Comparison of ENCODE assay signal across 15 cellular contexts in the genomic region with DNA sequence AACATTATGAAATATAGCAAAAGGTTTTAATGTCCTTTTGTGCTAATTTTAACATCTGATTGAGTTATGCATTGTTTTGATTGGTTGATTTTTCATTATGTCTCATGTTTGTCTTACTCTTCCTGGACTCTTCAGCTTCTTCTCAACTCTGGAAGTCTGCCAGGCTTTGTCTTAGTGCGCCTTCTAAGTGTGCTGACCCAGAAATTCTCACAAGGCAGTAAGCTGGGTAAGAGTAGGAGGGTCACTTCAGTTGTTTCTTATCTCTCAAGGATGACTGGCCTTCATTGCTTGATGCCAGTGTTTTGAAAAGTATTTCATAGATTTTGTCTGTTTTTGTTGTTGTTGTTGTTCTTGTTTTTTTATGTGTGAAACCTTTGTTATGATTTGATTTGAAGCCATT.
DNase-seq lines count a peak whose midpoint lies in the region; ATAC-seq, FAIRE-seq and TF ChIP-seq lines count a peak whose summit lies in the region.
"Had no signal": no experiment of that assay in that cellular context is flagged by ENCODE, and none has a peak within 500 bp of the region (broad histone marks: within the 10 kb centered on the region; RNA-seq: fewer than 3 reads in every experiment).

No MANE protein-coding gene starts in this region.

- H3K4me3 ChIP-seq in epithelial cell of esophagus (ENCODE audit: low read length): no peak overlapping the region
- H3K4me3 ChIP-seq: coronary artery, esophagus squamous epithelium had no signal

- H3K36me3 Mint-ChIP-seq in nephron progenitor cell (ENCODE audit: low read depth): peaks cover 50% of the 10 kb centered on the region
- peaks cover 5% of the 10 kb centered on the region for H3K36me3 Mint-ChIP-seq in effector memory CD8-positive, alpha-beta T cell (ENCODE audit: insufficient read depth)

- FAIRE-seq in H54 (lab: Jason Lieb, UNC): peak; percentile 92

- TF ChIP-seq CTCF in epithelial cell of esophagus (IDR thresholded peaks at IDR 0.05; ENCODE audit: insufficient read depth, low read depth, low read length, missing control alignments): no peak
- TF ChIP-seq CTCF in nephron progenitor cell (IDR thresholded peaks at IDR 0.05): no peak

- no peaks in the 10 kb centered on the region for H3K4me1 Mint-ChIP-seq in nephron progenitor cell
- H3K4me1 Mint-ChIP-seq in effector memory CD8-positive, alpha-beta T cell (ENCODE audit: low read depth in 2 of 2): peaks cover 4 to 23% of the 10 kb centered on the region in 2 donors

- H3K4me3 Mint-ChIP-seq in nephron progenitor cell: no peak overlapping the region
- no peak overlapping the region for H3K4me3 Mint-ChIP-seq in effector memory CD8-positive, alpha-beta T cell
- H3K4me3 Mint-ChIP-seq: activated naive CD8-positive, alpha-beta T cell; memory B cell; stimulated activated naive B cell treated with anti-CD40 and anti-IgM and Interleukin-4, amounts not matched to agents 10 μg/mL and 1 μg/mL and 100 μg/mL, for 72 hours had no signal

- no peak for DNase-seq in H54 (ENCODE audit: insufficient read length, low spot score)
- peak; percentile 99 for DNase-seq in OCI-M1 (lab: John Stamatoyannopoulos, UW)
- peak; percentile 14 for DNase-seq in epithelial cell of esophagus (ENCODE audit: low read depth)
- DNase-seq in nephron progenitor cell: no peak
- no peak for DNase-seq in NCI-H1694 treated with DMSO at 0.1 percent for 48 hours (lab: John Stamatoyannopoulos, UW)
- no peak for DNase-seq in NCI-H510A (lab: John Stamatoyannopoulos, UW)
- DNase-seq in effector memory CD8-positive, alpha-beta T cell: no peak
- DNase-seq: esophagus squamous epithelium; GOT3; NCI-H526; stimulated activated naive B cell treated with anti-CD40 and anti-IgM and Interleukin-4, amounts not matched to agents 10 μg/mL and 1 μg/mL and 100 μg/mL, for 72 hours had no signal

- ATAC-seq in GM19467 (IDR thresholded peaks at IDR 0.05; ENCODE audit: unreplicated experiment): no peak
- ATAC-seq in effector memory CD8-positive, alpha-beta T cell (replicated peaks): no peak
- ATAC-seq: stimulated activated naive B cell treated with anti-CD40 and anti-IgM and Interleukin-4, amounts not matched to agents 10 μg/mL and 1 μg/mL and 100 μg/mL, for 72 hours had no signal

- H3K27me3 Mint-ChIP-seq in nephron progenitor cell (ENCODE audit: low read depth, poor library complexity): no peaks in the 10 kb centered on the region
- H3K27me3 Mint-ChIP-seq in effector memory CD8-positive, alpha-beta T cell: no peaks in the 10 kb centered on the region
- H3K27me3 Mint-ChIP-seq: activated naive CD8-positive, alpha-beta T cell; memory B cell; stimulated activated naive B cell treated with anti-CD40 and anti-IgM and Interleukin-4, amounts not matched to agents 10 μg/mL and 1 μg/mL and 100 μg/mL, for 72 hours had no signal

- peak overlapping the region; percentile 90 for H3K27ac Mint-ChIP-seq in nephron progenitor cell
- H3K27ac Mint-ChIP-seq in effector memory CD8-positive, alpha-beta T cell: no peak overlapping the region
- H3K27ac Mint-ChIP-seq: activated naive CD8-positive, alpha-beta T cell; memory B cell; stimulated activated naive B cell treated with anti-CD40 and anti-IgM and Interleukin-4, amounts not matched to agents 10 μg/mL and 1 μg/mL and 100 μg/mL, for 72 hours had no signal

- TF ChIP-seq POLR2A in H54 (IDR thresholded peaks at IDR 0.05; ENCODE audit: low read depth, low read length): no peak

- peaks cover 44% of the 10 kb centered on the region for H3K9me3 Mint-ChIP-seq in nephron progenitor cell
- peaks cover 0 to under 1% of the 10 kb centered on the region in 2 donors for H3K9me3 Mint-ChIP-seq in effector memory CD8-positive, alpha-beta T cell

Comparison
In these comparisons a context has a peak if more than half of its experiments do, and no peak if none do; other contexts are left out.
1. DNase-seq: peak in OCI-M1 (single experiment) and epithelial cell of esophagus (single experiment); none in H54 (single experiment), nephron progenitor cell (single experiment), NCI-H1694 treated with DMSO at 0.1 percent for 48 hours (single experiment), NCI-H510A (single experiment) and effector memory CD8-positive, alpha-beta T cell (0 of 3).